ENCODE assay signal across 23 cellular contexts in the genomic region with DNA sequence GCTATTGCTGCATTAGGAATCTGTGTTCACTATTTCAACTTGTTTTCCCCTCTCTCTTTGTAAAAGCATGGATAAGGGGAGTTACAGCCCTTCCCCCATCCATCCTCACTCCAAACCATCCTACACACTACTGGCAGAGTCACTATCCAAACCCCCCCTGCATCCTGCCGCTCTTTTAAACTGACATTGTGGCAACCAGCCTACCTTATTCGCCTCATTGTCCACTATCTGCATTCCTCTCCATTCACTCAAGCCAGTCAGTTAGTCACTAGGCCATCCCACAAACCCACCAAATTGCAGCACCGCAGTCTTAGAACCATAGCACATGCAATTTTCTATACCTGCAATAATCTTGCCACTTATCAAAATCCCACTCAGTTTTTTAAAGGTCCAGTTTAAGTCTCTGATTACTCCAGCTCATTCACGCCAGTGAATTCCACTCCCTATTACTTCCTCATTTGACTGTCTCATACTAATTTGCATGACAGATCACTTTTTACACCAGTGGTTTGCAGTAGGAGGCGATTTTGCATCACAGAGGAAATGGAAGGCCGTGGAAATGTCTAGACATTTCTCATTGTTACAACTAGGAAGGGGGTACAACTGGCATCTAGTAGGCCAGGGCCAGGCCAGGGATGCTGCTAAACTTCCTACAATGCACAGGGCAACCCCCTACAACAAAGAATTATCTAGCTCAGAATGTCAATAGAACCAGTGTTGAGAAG.
DNase-seq lines count a peak whose midpoint lies in the region; ATAC-seq and FAIRE-seq lines count a peak whose summit lies in the region.
"Had no signal": no experiment of that assay in that cellular context is flagged by ENCODE, and none has a peak within 500 bp of the region (broad histone marks: within the 10 kb centered on the region; RNA-seq: fewer than 3 reads in every experiment).

No MANE protein-coding gene starts in this region.

- no peak for ATAC-seq in activated CD8-positive, alpha-beta memory T cell treated with anti-CD3 and anti-CD28 coated beads, Interleukin-2, amount 10 ng/mL, durations not matched to agents 7 days and 5 days
- ATAC-seq in HG03520 (IDR thresholded peaks at IDR 0.05; ENCODE audit: unreplicated experiment): peak; percentile 54
- ATAC-seq in stimulated activated naive B cell treated with anti-CD40 and anti-IgM and Interleukin-4, amounts not matched to agents 10 μg/mL and 1 μg/mL and 100 μg/mL, for 72 hours (replicated peaks): peak; percentile 66 to 85
- ATAC-seq: A549, esophagus mucosa, left lung had no signal

- no peak overlapping the region for H3K4me3 Mint-ChIP-seq in activated CD8-positive, alpha-beta memory T cell treated with anti-CD3 and anti-CD28 coated beads, Interleukin-2, amount 10 ng/mL, durations not matched to agents 7 days and 5 days
- H3K4me3 Mint-ChIP-seq in stimulated activated naive B cell treated with anti-CD40 and anti-IgM and Interleukin-4, amounts not matched to agents 10 μg/mL and 1 μg/mL and 100 μg/mL, for 72 hours: no peak overlapping the region
- H3K4me3 Mint-ChIP-seq: central memory CD8-positive, alpha-beta T cell; HFFc6 had no signal

- peaks cover 10% of the 10 kb centered on the region for H3K4me1 Mint-ChIP-seq in activated CD8-positive, alpha-beta memory T cell treated with anti-CD3 and anti-CD28 coated beads, Interleukin-2, amount 10 ng/mL, durations not matched to agents 7 days and 5 days
- peaks cover 4 to 7% of the 10 kb centered on the region in 2 donors for H3K4me1 Mint-ChIP-seq in stimulated activated naive B cell treated with anti-CD40 and anti-IgM and Interleukin-4, amounts not matched to agents 10 μg/mL and 1 μg/mL and 100 μg/mL, for 72 hours
- H3K4me1 Mint-ChIP-seq: central memory CD8-positive, alpha-beta T cell; IgD-negative memory B cell had no signal

- DNase-seq in activated CD8-positive, alpha-beta memory T cell treated with anti-CD3 and anti-CD28 coated beads, Interleukin-2, amount 10 ng/mL, durations not matched to agents 7 days and 5 days: no peak
- DNase-seq in activated CD8-positive, alpha-beta memory T cell treated with anti-CD3 and anti-CD28 coated beads, Interleukin-2, amount 50 U/mL, for 4 hours: no peak
- DNase-seq in OCI-M1 (lab: John Stamatoyannopoulos, UW) (peak; percentile 4), SJCRH30 (no peak), GM19239 (ENCODE audit: insufficient read length, low spot score) (no peak), HCEC 1CT (no peak)
- DNase-seq in stimulated activated naive B cell treated with anti-CD40 and anti-IgM and Interleukin-4, amounts not matched to agents 10 μg/mL and 1 μg/mL and 100 μg/mL, for 72 hours: no peak
- DNase-seq: activated effector memory CD4-positive, alpha-beta T cell treated with anti-CD3 and anti-CD28 coated beads, Interleukin-2, amount 50 U/mL, for 16 hours; amygdala; C1 segment of cervical spinal cord; DMS153; HFFc6; left lung; NCI-H1092; NCI-H2081 treated with DMSO at 0.1 percent for 48 hours; NCI-H510A; SHP77 treated with DMSO at 0.1 percent for 48 hours; thyroid gland had no signal

- H3K27me3 ChIP-seq in SJCRH30: no peaks in the 10 kb centered on the region
- H3K27me3 ChIP-seq: left lung, thyroid gland had no signal

- H3K36me3 ChIP-seq in SJCRH30: no peaks in the 10 kb centered on the region
- H3K36me3 ChIP-seq: left lung, thyroid gland had no signal

- H3K27ac Mint-ChIP-seq in activated CD8-positive, alpha-beta memory T cell treated with anti-CD3 and anti-CD28 coated beads, Interleukin-2, amount 10 ng/mL, durations not matched to agents 7 days and 5 days: peak overlapping the region; percentile 20
- no peak overlapping the region for H3K27ac Mint-ChIP-seq in stimulated activated naive B cell treated with anti-CD40 and anti-IgM and Interleukin-4, amounts not matched to agents 10 μg/mL and 1 μg/mL and 100 μg/mL, for 72 hours
- H3K27ac Mint-ChIP-seq: HFFc6, IgD-negative memory B cell had no signal

- H3K27me3 Mint-ChIP-seq in activated CD8-positive, alpha-beta memory T cell treated with anti-CD3 and anti-CD28 coated beads, Interleukin-2, amount 10 ng/mL, durations not matched to agents 7 days and 5 days: peaks cover 4% of the 10 kb centered on the region
- peaks cover 6 to 14% of the 10 kb centered on the region in 2 donors for H3K27me3 Mint-ChIP-seq in stimulated activated naive B cell treated with anti-CD40 and anti-IgM and Interleukin-4, amounts not matched to agents 10 μg/mL and 1 μg/mL and 100 μg/mL, for 72 hours
- H3K27me3 Mint-ChIP-seq: central memory CD8-positive, alpha-beta T cell had no signal

- no peak overlapping the region for H3K27ac ChIP-seq in SJCRH30
- H3K27ac ChIP-seq: A549, left lung, thyroid gland had no signal

- FAIRE-seq in GM19239 (lab: Jason Lieb, UNC): no peak
- FAIRE-seq: A549 had no signal

- H3K9me3 ChIP-seq in SJCRH30 (replicated peaks): no peaks in the 10 kb centered on the region
- H3K9me3 ChIP-seq: A549, left lung, thyroid gland had no signal

- H3K4me1 ChIP-seq in SJCRH30: no peaks in the 10 kb centered on the region
- H3K4me1 ChIP-seq: A549, left lung, thyroid gland had no signal

- H3K36me3 Mint-ChIP-seq in activated CD8-positive, alpha-beta memory T cell treated with anti-CD3 and anti-CD28 coated beads, Interleukin-2, amount 10 ng/mL, durations not matched to agents 7 days and 5 days: no peaks in the 10 kb centered on the region
- H3K36me3 Mint-ChIP-seq in stimulated activated naive B cell treated with anti-CD40 and anti-IgM and Interleukin-4, amounts not matched to agents 10 μg/mL and 1 μg/mL and 100 μg/mL, for 72 hours: no peaks in the 10 kb centered on the region
- H3K36me3 Mint-ChIP-seq: IgD-negative memory B cell had no signal

- H3K4me3 ChIP-seq in SJCRH30: no peak overlapping the region
- H3K4me3 ChIP-seq: A549, left lung, thyroid gland had no signal

- no peaks in the 10 kb centered on the region for H3K9me3 Mint-ChIP-seq in activated CD8-positive, alpha-beta memory T cell treated with anti-CD3 and anti-CD28 coated beads, Interleukin-2, amount 10 ng/mL, durations not matched to agents 7 days and 5 days (ENCODE audit: low read depth)
- no peaks in the 10 kb centered on the region for H3K9me3 Mint-ChIP-seq in stimulated activated naive B cell treated with anti-CD40 and anti-IgM and Interleukin-4, amounts not matched to agents 10 μg/mL and 1 μg/mL and 100 μg/mL, for 72 hours
- H3K9me3 Mint-ChIP-seq: central memory CD8-positive, alpha-beta T cell; IgD-negative memory B cell had no signal

- CTCF ChIA-PET in activated CD8-positive, alpha-beta memory T cell treated with anti-CD3 and anti-CD28 coated beads, Interleukin-2, amount 10 ng/mL, durations not matched to agents 7 days and 5 days (lab: Charles Lee): no interaction called here
